ENCODE assay signal across 8 cellular contexts in genomic region chr9:97598461-97599288, GRCh38. TPM values are rescaled to one million over a fixed set of nuclear protein-coding genes. Genes with fewer than 3 reads are reported as not detected.
DNase-seq lines count a peak whose midpoint lies in the region; ATAC-seq and TF ChIP-seq lines count a peak whose summit lies in the region.

No MANE protein-coding gene starts in this region.

- no peaks in the 10 kb centered on the region for H3K9me3 Mint-ChIP-seq in activated T-helper 17 cell treated with anti-CD3 and anti-CD28 coated beads, Interleukin-2, amount 50 U/mL, for 72 hours

- POLR2A ChIA-PET in RWPE1 (lab: Yijun Ruan, JAX; ENCODE audit: low non-redundant PET), result no interaction called here

- H3K27ac Mint-ChIP-seq in activated T-helper 17 cell treated with anti-CD3 and anti-CD28 coated beads, Interleukin-2, amount 50 U/mL, for 72 hours, result peak overlapping the region; percentile 49

- H3K9me3 ChIP-seq in Loucy (ENCODE audit: insufficient read depth, low read depth, low read length) (no peaks in the 10 kb centered on the region), thoracic aorta (no peaks in the 10 kb centered on the region)

- H3K36me3 ChIP-seq in H7 (replicated peaks; ENCODE audit: control insufficient read depth, insufficient read depth, low read length), result peaks cover 11% of the 10 kb centered on the region
- peaks cover 42% of the 10 kb centered on the region; the same call in 1 of the 2 replicates for H3K36me3 ChIP-seq in Loucy (ENCODE audit: insufficient read depth, low read length)
- peaks cover 36% of the 10 kb centered on the region for H3K36me3 ChIP-seq in thoracic aorta

- no peaks in the 10 kb centered on the region for H3K79me2 ChIP-seq in Loucy (ENCODE audit: insufficient read depth, low read length)

- DNase-seq in GM03348 (ENCODE audit: low spot score), result peak; percentile 82
- DNase-seq in H7, result peak; percentile 74
- DNase-seq in RWPE1 (ENCODE audit: low spot score), result peak; percentile 72
- DNase-seq in fibroblast of villous mesenchyme (ENCODE audit: low read depth), result peak; percentile 84
- DNase-seq in occipital lobe (lab: John Stamatoyannopoulos, UW), result peak; percentile 64
- DNase-seq in thoracic aorta (ENCODE audit: low spot score), result peak; percentile 47

- H3K4me3 ChIP-seq in H7 (ENCODE audit: insufficient read depth, low read depth, low read length) (no peak overlapping the region), Loucy (ENCODE audit: low read length, poor library complexity, severe bottlenecking) (no peak overlapping the region), fibroblast of villous mesenchyme (ENCODE audit: low read depth, low read length) (no peak overlapping the region), thoracic aorta (no peak overlapping the region)

- H3K4me1 ChIP-seq in Loucy (ENCODE audit: insufficient read depth, low read length, poor library complexity, severe bottlenecking) (no peaks in the 10 kb centered on the region), thoracic aorta (ENCODE audit: control insufficient read depth in 1 of 2, low read depth in 2 of 2) (peaks cover 29 to 42% of the 10 kb centered on the region in 2 donors)

- H3K4me2 ChIP-seq in Loucy (ENCODE audit: low read depth, low read length, poor library complexity, severe bottlenecking), result peak overlapping the region; percentile 40

- H4K20me1 ChIP-seq in Loucy (ENCODE audit: insufficient read depth, low read length, poor library complexity, severe bottlenecking), result no peaks in the 10 kb centered on the region

- no peak overlapping the region for H3K9ac ChIP-seq in Loucy (ENCODE audit: low read depth, low read length, poor library complexity, severe bottlenecking)

- no peaks in the 10 kb centered on the region for H3K9me2 ChIP-seq in Loucy (replicated peaks; ENCODE audit: low read depth, low read length)

- H2AFZ ChIP-seq in Loucy (ENCODE audit: low read length), result peak overlapping the region; percentile 32; the same call in 1 of the 2 replicates

- ATAC-seq in activated T-helper 17 cell treated with anti-CD3 and anti-CD28 coated beads, Interleukin-2, amount 50 U/mL, for 72 hours (replicated peaks), result peak; percentile 91
- ATAC-seq in thoracic aorta (ENCODE audit: insufficient number of reproducible peaks, low FRiP score, low read depth), result no peak

- H3K4me3 Mint-ChIP-seq in activated T-helper 17 cell treated with anti-CD3 and anti-CD28 coated beads, Interleukin-2, amount 50 U/mL, for 72 hours, result peak overlapping the region; percentile 33

- no peaks in the 10 kb centered on the region for H3F3A ChIP-seq in Loucy (ENCODE audit: low read depth)

- H3K27me3 ChIP-seq in H7 (ENCODE audit: control insufficient read depth, insufficient read depth, low read length), result no peaks in the 10 kb centered on the region
- H3K27me3 ChIP-seq in Loucy (ENCODE audit: insufficient read depth, low read length, poor library complexity, severe bottlenecking), result no peaks in the 10 kb centered on the region
- no peaks in the 10 kb centered on the region for H3K27me3 ChIP-seq in thoracic aorta (replicated peaks; ENCODE audit: insufficient read depth)

- H3K27ac ChIP-seq in RWPE1 (no peak overlapping the region), thoracic aorta (peak overlapping the region in 1 of 2 donors; percentile 80)

- TF ChIP-seq CTCF in Loucy (conservative IDR thresholded peaks at IDR 0.05; ENCODE audit: low read length) (peak; percentile 83), RWPE1 (conservative IDR thresholded peaks at IDR 0.05; ENCODE audit: low read depth) (peak; percentile 89), fibroblast of villous mesenchyme (IDR thresholded peaks at IDR 0.05; ENCODE audit: insufficient read depth, low read depth, low read length) (peak; percentile 91), thoracic aorta (IDR thresholded peaks at IDR 0.05) (peak; percentile 79)

- CTCF ChIA-PET in RWPE1 (lab: Yijun Ruan, JAX), result interaction anchor here (0.5 to 2.4 kb wide), 55 partner anchors 9 to 1185 kb away, joined by 3 to 86 read pairs (median 4); partner anchors contain the start of genes TDRD7 and TSTD2

- H3K36me3 Mint-ChIP-seq in activated T-helper 17 cell treated with anti-CD3 and anti-CD28 coated beads, Interleukin-2, amount 50 U/mL, for 72 hours (ENCODE audit: low read depth), result peaks cover 39% of the 10 kb centered on the region

- peaks cover 9% of the 10 kb centered on the region for H3K4me1 Mint-ChIP-seq in activated T-helper 17 cell treated with anti-CD3 and anti-CD28 coated beads, Interleukin-2, amount 50 U/mL, for 72 hours

- no peaks in the 10 kb centered on the region for H3K27me3 Mint-ChIP-seq in activated T-helper 17 cell treated with anti-CD3 and anti-CD28 coated beads, Interleukin-2, amount 50 U/mL, for 72 hours

RNA-seq across cellular contexts. Expression of gene TSTD2, which starts 34.5 kb away (rescaled TPM):
- 13.0 and 15.6 TPM in 2 replicates for total RNA-seq in H7 (2014; rRNA removed; shearing (Covaris generic))
- 10 to 100 TPM; 11.6 to 13.5 TPM for total RNA-seq in activated T-helper 17 cell treated with anti-CD3 and anti-CD28 coated beads, Interleukin-2, amount 50 U/mL, for 72 hours
- total RNA-seq in fibroblast of villous mesenchyme, result 12.6 and 15.1 TPM in 2 replicates
- total RNA-seq in occipital lobe, result 43.0 TPM
- total RNA-seq in thoracic aorta, result 10 to 100 TPM; 13.1 to 51.4 TPM

RNA-seq across cellular contexts. Expression of gene NCBP1, which starts 34.9 kb away (rescaled TPM):
- 34.1 and 35.3 TPM in 2 replicates for total RNA-seq in H7 (2014; rRNA removed; shearing (Covaris generic))
- total RNA-seq in activated T-helper 17 cell treated with anti-CD3 and anti-CD28 coated beads, Interleukin-2, amount 50 U/mL, for 72 hours, result 10 to 100 TPM; 33.5 to 47.7 TPM
- 33.8 and 60.9 TPM in 2 replicates for total RNA-seq in fibroblast of villous mesenchyme
- 64.3 TPM for total RNA-seq in occipital lobe
- total RNA-seq in thoracic aorta, result 10 to 100 TPM; 16.1 to 28.7 TPM
